ENCODE assay signal across 1 cellular context in genomic region chr2:74806355-74806839, GRCh38.
TF ChIP-seq lines count a peak whose summit lies in the region.

No MANE protein-coding gene starts in this region.

TF ChIP-seq in HepG2, 621 proteins besides CTCF, POLR2A, EP300 and RAD21 (continued from another document and continues in another):
- TF ChIP-seq THRA (CRISPR knock-in tag; IDR thresholded peaks at IDR 0.05; ENCODE audit: borderline replicate concordance), result no peak
- no peak for TF ChIP-seq NR2F6 (IDR thresholded peaks at IDR 0.05)
- TF ChIP-seq NR2F6 (CRISPR knock-in tag; IDR thresholded peaks at IDR 0.05), result no peak; the same call in 1 of the 2 replicates
- TF ChIP-seq GFI1 (CRISPR knock-in tag; IDR thresholded peaks at IDR 0.05; ENCODE audit: borderline replicate concordance), result no peak
- no peak for TF ChIP-seq MBD4 (IDR thresholded peaks at IDR 0.05; ENCODE audit: borderline replicate concordance, low read length)
- TF ChIP-seq, protein P1, sequence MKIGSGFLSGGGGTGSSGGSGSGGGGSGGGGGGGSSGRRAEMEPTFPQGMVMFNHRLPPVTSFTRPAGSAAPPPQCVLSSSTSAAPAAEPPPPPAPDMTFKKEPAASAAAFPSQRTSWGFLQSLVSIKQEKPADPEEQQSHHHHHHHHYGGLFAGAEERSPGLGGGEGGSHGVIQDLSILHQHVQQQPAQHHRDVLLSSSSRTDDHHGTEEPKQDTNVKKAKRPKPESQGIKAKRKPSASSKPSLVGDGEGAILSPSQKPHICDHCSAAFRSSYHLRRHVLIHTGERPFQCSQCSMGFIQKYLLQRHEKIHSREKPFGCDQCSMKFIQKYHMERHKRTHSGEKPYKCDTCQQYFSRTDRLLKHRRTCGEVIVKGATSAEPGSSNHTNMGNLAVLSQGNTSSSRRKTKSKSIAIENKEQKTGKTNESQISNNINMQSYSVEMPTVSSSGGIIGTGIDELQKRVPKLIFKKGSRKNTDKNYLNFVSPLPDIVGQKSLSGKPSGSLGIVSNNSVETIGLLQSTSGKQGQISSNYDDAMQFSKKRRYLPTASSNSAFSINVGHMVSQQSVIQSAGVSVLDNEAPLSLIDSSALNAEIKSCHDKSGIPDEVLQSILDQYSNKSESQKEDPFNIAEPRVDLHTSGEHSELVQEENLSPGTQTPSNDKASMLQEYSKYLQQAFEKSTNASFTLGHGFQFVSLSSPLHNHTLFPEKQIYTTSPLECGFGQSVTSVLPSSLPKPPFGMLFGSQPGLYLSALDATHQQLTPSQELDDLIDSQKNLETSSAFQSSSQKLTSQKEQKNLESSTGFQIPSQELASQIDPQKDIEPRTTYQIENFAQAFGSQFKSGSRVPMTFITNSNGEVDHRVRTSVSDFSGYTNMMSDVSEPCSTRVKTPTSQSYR (CRISPR knock-in tag; IDR thresholded peaks at IDR 0.05; ENCODE audit: borderline replicate concordance), result no peak
- TF ChIP-seq SMAD1 (CRISPR knock-in tag; IDR thresholded peaks at IDR 0.05; ENCODE audit: borderline replicate concordance, low read depth), result no peak
- TF ChIP-seq HOXA9 (CRISPR knock-in tag; IDR thresholded peaks at IDR 0.05; ENCODE audit: borderline replicate concordance), result 0 out of 2 replicates have a peak, but pooled peaks have one; percentile 57
- TF ChIP-seq FLYWCH1 (CRISPR knock-in tag; IDR thresholded peaks at IDR 0.05), result no peak
- no peak for TF ChIP-seq ARHGAP35 (CRISPR knock-in tag; IDR thresholded peaks at IDR 0.05; ENCODE audit: borderline replicate concordance)
- TF ChIP-seq ZNF672 (CRISPR knock-in tag; IDR thresholded peaks at IDR 0.05), result no peak
- no peak for TF ChIP-seq ZNF550 (CRISPR knock-in tag; IDR thresholded peaks at IDR 0.05; ENCODE audit: borderline replicate concordance)
- TF ChIP-seq RXRA (CRISPR knock-in tag; IDR thresholded peaks at IDR 0.05), result no peak
- TF ChIP-seq, protein P2, sequence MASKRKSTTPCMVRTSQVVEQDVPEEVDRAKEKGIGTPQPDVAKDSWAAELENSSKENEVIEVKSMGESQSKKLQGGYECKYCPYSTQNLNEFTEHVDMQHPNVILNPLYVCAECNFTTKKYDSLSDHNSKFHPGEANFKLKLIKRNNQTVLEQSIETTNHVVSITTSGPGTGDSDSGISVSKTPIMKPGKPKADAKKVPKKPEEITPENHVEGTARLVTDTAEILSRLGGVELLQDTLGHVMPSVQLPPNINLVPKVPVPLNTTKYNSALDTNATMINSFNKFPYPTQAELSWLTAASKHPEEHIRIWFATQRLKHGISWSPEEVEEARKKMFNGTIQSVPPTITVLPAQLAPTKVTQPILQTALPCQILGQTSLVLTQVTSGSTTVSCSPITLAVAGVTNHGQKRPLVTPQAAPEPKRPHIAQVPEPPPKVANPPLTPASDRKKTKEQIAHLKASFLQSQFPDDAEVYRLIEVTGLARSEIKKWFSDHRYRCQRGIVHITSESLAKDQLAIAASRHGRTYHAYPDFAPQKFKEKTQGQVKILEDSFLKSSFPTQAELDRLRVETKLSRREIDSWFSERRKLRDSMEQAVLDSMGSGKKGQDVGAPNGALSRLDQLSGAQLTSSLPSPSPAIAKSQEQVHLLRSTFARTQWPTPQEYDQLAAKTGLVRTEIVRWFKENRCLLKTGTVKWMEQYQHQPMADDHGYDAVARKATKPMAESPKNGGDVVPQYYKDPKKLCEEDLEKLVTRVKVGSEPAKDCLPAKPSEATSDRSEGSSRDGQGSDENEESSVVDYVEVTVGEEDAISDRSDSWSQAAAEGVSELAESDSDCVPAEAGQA (IDR thresholded peaks at IDR 0.05; ENCODE audit: low read depth), result no peak
- TF ChIP-seq, protein P2 (CRISPR knock-in tag; IDR thresholded peaks at IDR 0.05; ENCODE audit: borderline replicate concordance), result no peak
- no peak for TF ChIP-seq KDM3A (CRISPR knock-in tag; IDR thresholded peaks at IDR 0.05; ENCODE audit: low read depth)
- no peak for TF ChIP-seq TGIF2 (CRISPR knock-in tag; IDR thresholded peaks at IDR 0.05)
- TF ChIP-seq, protein P3, sequence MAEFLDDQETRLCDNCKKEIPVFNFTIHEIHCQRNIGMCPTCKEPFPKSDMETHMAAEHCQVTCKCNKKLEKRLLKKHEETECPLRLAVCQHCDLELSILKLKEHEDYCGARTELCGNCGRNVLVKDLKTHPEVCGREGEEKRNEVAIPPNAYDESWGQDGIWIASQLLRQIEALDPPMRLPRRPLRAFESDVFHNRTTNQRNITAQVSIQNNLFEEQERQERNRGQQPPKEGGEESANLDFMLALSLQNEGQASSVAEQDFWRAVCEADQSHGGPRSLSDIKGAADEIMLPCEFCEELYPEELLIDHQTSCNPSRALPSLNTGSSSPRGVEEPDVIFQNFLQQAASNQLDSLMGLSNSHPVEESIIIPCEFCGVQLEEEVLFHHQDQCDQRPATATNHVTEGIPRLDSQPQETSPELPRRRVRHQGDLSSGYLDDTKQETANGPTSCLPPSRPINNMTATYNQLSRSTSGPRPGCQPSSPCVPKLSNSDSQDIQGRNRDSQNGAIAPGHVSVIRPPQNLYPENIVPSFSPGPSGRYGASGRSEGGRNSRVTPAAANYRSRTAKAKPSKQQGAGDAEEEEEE (CRISPR knock-in tag; IDR thresholded peaks at IDR 0.05; ENCODE audit: borderline replicate concordance), result no peak
- TF ChIP-seq, protein P4, sequence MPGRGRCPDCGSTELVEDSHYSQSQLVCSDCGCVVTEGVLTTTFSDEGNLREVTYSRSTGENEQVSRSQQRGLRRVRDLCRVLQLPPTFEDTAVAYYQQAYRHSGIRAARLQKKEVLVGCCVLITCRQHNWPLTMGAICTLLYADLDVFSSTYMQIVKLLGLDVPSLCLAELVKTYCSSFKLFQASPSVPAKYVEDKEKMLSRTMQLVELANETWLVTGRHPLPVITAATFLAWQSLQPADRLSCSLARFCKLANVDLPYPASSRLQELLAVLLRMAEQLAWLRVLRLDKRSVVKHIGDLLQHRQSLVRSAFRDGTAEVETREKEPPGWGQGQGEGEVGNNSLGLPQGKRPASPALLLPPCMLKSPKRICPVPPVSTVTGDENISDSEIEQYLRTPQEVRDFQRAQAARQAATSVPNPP (CRISPR knock-in tag; IDR thresholded peaks at IDR 0.05), result no peak
- no peak for TF ChIP-seq ETV6 (CRISPR knock-in tag; conservative IDR thresholded peaks at IDR 0.05)
- TF ChIP-seq ZSCAN25 (CRISPR knock-in tag; IDR thresholded peaks at IDR 0.05), result no peak; the same call in 1 of the 2 replicates
- TF ChIP-seq KDM5B (CRISPR knock-in tag; IDR thresholded peaks at IDR 0.05; ENCODE audit: borderline replicate concordance), result 0 out of 2 replicates have a peak, but pooled peaks have one; percentile 28
- TF ChIP-seq ZNF775 (CRISPR knock-in tag; IDR thresholded peaks at IDR 0.05; ENCODE audit: borderline replicate concordance), result no peak
- TF ChIP-seq, protein P5, sequence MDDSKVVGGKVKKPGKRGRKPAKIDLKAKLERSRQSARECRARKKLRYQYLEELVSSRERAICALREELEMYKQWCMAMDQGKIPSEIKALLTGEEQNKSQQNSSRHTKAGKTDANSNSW (CRISPR knock-in tag; IDR thresholded peaks at IDR 0.05; ENCODE audit: borderline replicate concordance), result no peak
- TF ChIP-seq ZNF446 (CRISPR knock-in tag; IDR thresholded peaks at IDR 0.05), result no peak
- TF ChIP-seq EEA1 (CRISPR knock-in tag; IDR thresholded peaks at IDR 0.05; ENCODE audit: borderline replicate concordance), result no peak
- no peak for TF ChIP-seq MTF2 (CRISPR knock-in tag; IDR thresholded peaks at IDR 0.05; ENCODE audit: borderline replicate concordance)
- TF ChIP-seq ADNP (CRISPR knock-in tag; IDR thresholded peaks at IDR 0.05), result no peak
- TF ChIP-seq THAP8 (CRISPR knock-in tag; IDR thresholded peaks at IDR 0.05; ENCODE audit: borderline replicate concordance), result no peak
- TF ChIP-seq ZBTB7A (CRISPR knock-in tag; IDR thresholded peaks at IDR 0.05), result no peak
- TF ChIP-seq FUBP1 (CRISPR knock-in tag; IDR thresholded peaks at IDR 0.05; ENCODE audit: borderline replicate concordance), result no peak
- TF ChIP-seq, protein P6, sequence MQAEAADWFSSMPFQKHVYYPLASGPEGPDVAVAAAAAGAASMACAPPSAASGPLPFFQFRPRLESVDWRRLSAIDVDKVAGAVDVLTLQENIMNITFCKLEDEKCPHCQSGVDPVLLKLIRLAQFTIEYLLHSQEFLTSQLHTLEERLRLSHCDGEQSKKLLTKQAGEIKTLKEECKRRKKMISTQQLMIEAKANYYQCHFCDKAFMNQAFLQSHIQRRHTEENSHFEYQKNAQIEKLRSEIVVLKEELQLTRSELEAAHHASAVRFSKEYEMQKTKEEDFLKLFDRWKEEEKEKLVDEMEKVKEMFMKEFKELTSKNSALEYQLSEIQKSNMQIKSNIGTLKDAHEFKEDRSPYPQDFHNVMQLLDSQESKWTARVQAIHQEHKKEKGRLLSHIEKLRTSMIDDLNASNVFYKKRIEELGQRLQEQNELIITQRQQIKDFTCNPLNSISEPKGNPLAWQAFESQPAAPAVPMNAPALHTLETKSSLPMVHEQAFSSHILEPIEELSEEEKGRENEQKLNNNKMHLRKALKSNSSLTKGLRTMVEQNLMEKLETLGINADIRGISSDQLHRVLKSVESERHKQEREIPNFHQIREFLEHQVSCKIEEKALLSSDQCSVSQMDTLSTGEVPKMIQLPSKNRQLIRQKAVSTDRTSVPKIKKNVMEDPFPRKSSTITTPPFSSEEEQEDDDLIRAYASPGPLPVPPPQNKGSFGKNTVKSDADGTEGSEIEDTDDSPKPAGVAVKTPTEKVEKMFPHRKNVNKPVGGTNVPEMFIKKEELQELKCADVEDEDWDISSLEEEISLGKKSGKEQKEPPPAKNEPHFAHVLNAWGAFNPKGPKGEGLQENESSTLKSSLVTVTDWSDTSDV (CRISPR knock-in tag; IDR thresholded peaks at IDR 0.05), result no peak
- no peak for TF ChIP-seq NR3C1 (CRISPR knock-in tag; IDR thresholded peaks at IDR 0.05)
- TF ChIP-seq CBFB (CRISPR knock-in tag; IDR thresholded peaks at IDR 0.05), result no peak
- 0 out of 2 replicates have a peak, but pooled peaks have one; percentile 46 for TF ChIP-seq REPIN1 (CRISPR knock-in tag; IDR thresholded peaks at IDR 0.05; ENCODE audit: borderline replicate concordance, low read depth)
- TF ChIP-seq STAT5B (CRISPR knock-in tag; IDR thresholded peaks at IDR 0.05), result no peak
- TF ChIP-seq KLF11 (CRISPR knock-in tag; IDR thresholded peaks at IDR 0.05), result no peak
